In genomic region chr6:36113701-36114100, GRCh38 we compare ENCODE assay signal across 15 cellular contexts. TPM values are rescaled to one million over a fixed set of nuclear protein-coding genes. Genes with fewer than 3 reads are reported as not detected.
DNase-seq lines count a peak whose midpoint lies in the region; ATAC-seq and TF ChIP-seq lines count a peak whose summit lies in the region.
"Had no signal": no experiment of that assay in that cellular context is flagged by ENCODE, and none has a peak within 500 bp of the region (broad histone marks: within the 10 kb centered on the region; RNA-seq: fewer than 3 reads in every experiment).

No MANE protein-coding gene starts in this region.

- H3K9me3 ChIP-seq in KOPT-K1 (ENCODE audit: insufficient read depth, low read length, poor library complexity, severe bottlenecking) (no peaks in the 10 kb centered on the region), neutrophil (no peaks in the 10 kb centered on the region)
- H3K9me3 ChIP-seq: esophagus squamous epithelium, tibial artery had no signal

- no peaks in the 10 kb centered on the region for H3K27me3 ChIP-seq in neutrophil
- H3K27me3 ChIP-seq: esophagus squamous epithelium, tibial artery had no signal

- no peaks in the 10 kb centered on the region for H3K27me3 Mint-ChIP-seq in activated CD4-positive, alpha-beta T cell treated with anti-CD3 and anti-CD28 coated beads, Interleukin-2, amount 10 ng/mL, durations not matched to agents 24 days and 14 days

- H3K4me1 Mint-ChIP-seq in activated CD4-positive, alpha-beta T cell treated with anti-CD3 and anti-CD28 coated beads, Interleukin-2, amount 10 ng/mL, durations not matched to agents 24 days and 14 days = peaks cover 59% of the 10 kb centered on the region

- H3K4me3 Mint-ChIP-seq in activated CD4-positive, alpha-beta T cell treated with anti-CD3 and anti-CD28 coated beads, Interleukin-2, amount 10 ng/mL, durations not matched to agents 24 days and 14 days = no peak overlapping the region

- peak overlapping the region; percentile 32 for H3K27ac Mint-ChIP-seq in activated CD4-positive, alpha-beta T cell treated with anti-CD3 and anti-CD28 coated beads, Interleukin-2, amount 10 ng/mL, durations not matched to agents 24 days and 14 days

- H3K9me3 Mint-ChIP-seq in activated CD4-positive, alpha-beta T cell treated with anti-CD3 and anti-CD28 coated beads, Interleukin-2, amount 10 ng/mL, durations not matched to agents 24 days and 14 days = no peaks in the 10 kb centered on the region
- H3K9me3 Mint-ChIP-seq: activated T-helper 2 cell treated with anti-CD3 and anti-CD28 coated beads, Interferon-gamma antibody, Interleukin-2, Interleukin-4, amounts not matched to agents 10 μg/mL and 5 μg/mL and 100 μg/mL, durations not matched to agents 14 hours and 24 hours and 36 hours had no signal

- H3K27ac ChIP-seq in KOPT-K1 (ENCODE audit: low read depth, low read length, poor library complexity, severe bottlenecking) = peak overlapping the region; percentile 81
- peak overlapping the region; percentile 52 for H3K27ac ChIP-seq in neutrophil
- H3K27ac ChIP-seq: esophagus squamous epithelium, RWPE1, tibial artery had no signal

- peaks cover 54 to 58% of the 10 kb centered on the region in 2 experiments for H3K4me1 ChIP-seq in neutrophil (ENCODE audit: control insufficient read depth in 1 of 2, insufficient read depth in 1 of 2, low read depth in 1 of 2, low read length in 1 of 2)
- H3K4me1 ChIP-seq: tibial artery had no signal

- H3K36me3 ChIP-seq in KOPT-K1 (ENCODE audit: insufficient read depth, low read length) = peaks cover 49% of the 10 kb centered on the region
- H3K36me3 ChIP-seq in neutrophil = peaks cover 65% of the 10 kb centered on the region

- no peak for ATAC-seq in HG03520 (IDR thresholded peaks at IDR 0.05; ENCODE audit: unreplicated experiment)

- intact Hi-C loops in activated CD4-positive, alpha-beta T cell treated with anti-CD3 and anti-CD28 coated beads, Interleukin-2, amount 10 ng/mL, durations not matched to agents 24 days and 14 days (cut with micrococcal nuclease) = no loop called here
- intact Hi-C loops in posterior cingulate gyrus (cut with DNase I) = no loop called here

- no peak for TF ChIP-seq CTCF in choroid plexus epithelial cell (conservative IDR thresholded peaks at IDR 0.05; ENCODE audit: low read depth, low read length)
- no peak for TF ChIP-seq CTCF in neutrophil (IDR thresholded peaks at IDR 0.05)

- peaks cover 33% of the 10 kb centered on the region for H3K36me3 Mint-ChIP-seq in activated CD4-positive, alpha-beta T cell treated with anti-CD3 and anti-CD28 coated beads, Interleukin-2, amount 10 ng/mL, durations not matched to agents 24 days and 14 days (ENCODE audit: low read depth)

- DNase-seq in activated CD4-positive, alpha-beta T cell treated with anti-CD3 and anti-CD28 coated beads, Interleukin-2, amount 10 ng/mL, durations not matched to agents 24 days and 14 days = no peak
- no peak for DNase-seq in activated CD4-positive, alpha-beta T cell treated with anti-CD3 and anti-CD28 coated beads, Interleukin-2, amount 50 U/mL, for 4 hours
- DNase-seq in choroid plexus epithelial cell (ENCODE audit: low read depth) = peak; percentile 18
- no peak for DNase-seq in posterior cingulate gyrus
- no peak for DNase-seq in NCI-H2081 treated with DMSO at 0.1 percent for 48 hours (lab: John Stamatoyannopoulos, UW)
- DNase-seq: dermis blood vessel endothelial cell, esophagus squamous epithelium, NCI-H1930, NCI-H774, tibial artery had no signal

- H3K4me3 ChIP-seq in choroid plexus epithelial cell (ENCODE audit: low read depth, low read length) (no peak overlapping the region), neutrophil (ENCODE audit: low read depth in 1 of 2, low read length in 1 of 2) (no peak overlapping the region)
- H3K4me3 ChIP-seq: esophagus squamous epithelium, tibial artery had no signal

RNA-seq across cellular contexts. Expression of gene MAPK13, which starts 16.6 kb away (rescaled TPM):
- total RNA-seq in activated CD4-positive, alpha-beta T cell treated with anti-CD3 and anti-CD28 coated beads, Interleukin-2, amount 10 ng/mL, durations not matched to agents 24 days and 14 days = 59.4 and 61.6 TPM in 2 replicates
